In genomic region chr7:134699021-134699818, GRCh38 we compare ENCODE assay signal across 2 cellular contexts.
TF ChIP-seq lines count a peak whose summit lies in the region.

No MANE protein-coding gene starts in this region.

TF ChIP-seq in IMR-90, 13 proteins besides CTCF, POLR2A, EP300 and RAD21:
- TF ChIP-seq BHLHE40 (IDR thresholded peaks at IDR 0.05; ENCODE audit: low read depth, low read length) (no peak), RCOR1 (IDR thresholded peaks at IDR 0.05; ENCODE audit: insufficient replicate concordance, low read length) (no peak), ELK1 (IDR thresholded peaks at IDR 0.05; ENCODE audit: borderline replicate concordance, low read depth, low read length) (no peak), MAZ (IDR thresholded peaks at IDR 0.05; ENCODE audit: borderline replicate concordance, low read depth, low read length) (no peak), CHD1 (IDR thresholded peaks at IDR 0.05; ENCODE audit: low read depth, low read length) (no peak), CEBPB (IDR thresholded peaks at IDR 0.05; ENCODE audit: low read depth, low read length) (no peak), RFX5 (IDR thresholded peaks at IDR 0.05; ENCODE audit: low read depth, low read length) (no peak)
TF ChIP-seq in IMR-90: peak in this region for 0.

TF ChIP-seq in WTC11, 78 proteins besides CTCF, POLR2A, EP300 and RAD21:
- TF ChIP-seq USF2 (CRISPR knock-in tag; IDR thresholded peaks at IDR 0.05) (peak; percentile 42; the same call in 1 of the 2 replicates), ZNF232 (CRISPR knock-in tag; IDR thresholded peaks at IDR 0.05) (no peak)
